ENCODE assay signal across 28 cellular contexts in genomic region chrX:23187819-23188218, GRCh38.
"Had no signal": no experiment of that assay in that cellular context is flagged by ENCODE, and none has a peak within 500 bp of the region (broad histone marks: within the 10 kb centered on the region; RNA-seq: fewer than 3 reads in every experiment).

No MANE protein-coding gene starts in this region.

- H3K4me3 ChIP-seq: colonic mucosa, coronary artery, dorsolateral prefrontal cortex, esophagus muscularis mucosa, esophagus squamous epithelium, gastrocnemius medialis, gastroesophageal sphincter, heart left ventricle, heart right ventricle had no signal

- ATAC-seq: effector memory CD8-positive, alpha-beta T cell; esophagus mucosa; foreskin keratinocyte; gastrocnemius medialis; gastroesophageal sphincter; heart left ventricle; heart right ventricle had no signal

- H3K27ac ChIP-seq: colonic mucosa, coronary artery, dorsolateral prefrontal cortex, epithelial cell of prostate, esophagus muscularis mucosa, esophagus squamous epithelium, foreskin keratinocyte, gastrocnemius medialis, gastroesophageal sphincter, heart left ventricle, heart right ventricle had no signal

- H3K4me1 Mint-ChIP-seq: endodermal cell had no signal

- H3K9me3 ChIP-seq: colonic mucosa, esophagus muscularis mucosa, esophagus squamous epithelium, gastrocnemius medialis, gastroesophageal sphincter, heart left ventricle, heart right ventricle had no signal

- H3K4me1 ChIP-seq: colonic mucosa, esophagus muscularis mucosa, esophagus squamous epithelium, foreskin keratinocyte, gastrocnemius medialis, gastroesophageal sphincter, heart left ventricle, heart right ventricle had no signal

- H3K27me3 ChIP-seq: colonic mucosa, esophagus muscularis mucosa, esophagus squamous epithelium, foreskin keratinocyte, gastrocnemius medialis, gastroesophageal sphincter, heart right ventricle had no signal

- FAIRE-seq: endometrium, endothelial cell of umbilical vein, frontal cortex had no signal

- H3K4me3 Mint-ChIP-seq: dendritic cell treated with granulocyte-macrophage colony-stimulating factor and Interleukin-4, amounts not matched to agents 40 ng/mL and 50 ng/mL, for 4 days; effector memory CD8-positive, alpha-beta T cell; endodermal cell had no signal

- H3K27ac Mint-ChIP-seq: dendritic cell treated with granulocyte-macrophage colony-stimulating factor and Interleukin-4, amounts not matched to agents 40 ng/mL and 50 ng/mL, for 4 days; effector memory CD8-positive, alpha-beta T cell; endodermal cell had no signal

- DNase-seq: colonic mucosa; cortex of kidney; dermis blood vessel endothelial cell; dorsolateral prefrontal cortex; effector CD4-positive, alpha-beta T cell; effector CD8-positive, alpha-beta T cell; effector memory CD4-positive, alpha-beta T cell; effector memory CD8-positive, alpha-beta T cell; endodermal cell; erythroblast; esophagus squamous epithelium; foreskin fibroblast; foreskin keratinocyte; foreskin melanocyte; gastrocnemius medialis; glutamatergic neuron; head of caudate nucleus; heart left ventricle; heart right ventricle had no signal

- H3K9me3 Mint-ChIP-seq: dendritic cell treated with granulocyte-macrophage colony-stimulating factor and Interleukin-4, amounts not matched to agents 40 ng/mL and 50 ng/mL, for 4 days had no signal

- H3K27me3 Mint-ChIP-seq: dendritic cell treated with granulocyte-macrophage colony-stimulating factor and Interleukin-4, amounts not matched to agents 40 ng/mL and 50 ng/mL, for 4 days; effector memory CD8-positive, alpha-beta T cell had no signal

- H3K36me3 ChIP-seq: colonic mucosa, esophagus muscularis mucosa, esophagus squamous epithelium, gastrocnemius medialis, gastroesophageal sphincter, heart left ventricle, heart right ventricle had no signal
